Comparison of ENCODE assay signal across 1 cellular context in the genomic region with DNA sequence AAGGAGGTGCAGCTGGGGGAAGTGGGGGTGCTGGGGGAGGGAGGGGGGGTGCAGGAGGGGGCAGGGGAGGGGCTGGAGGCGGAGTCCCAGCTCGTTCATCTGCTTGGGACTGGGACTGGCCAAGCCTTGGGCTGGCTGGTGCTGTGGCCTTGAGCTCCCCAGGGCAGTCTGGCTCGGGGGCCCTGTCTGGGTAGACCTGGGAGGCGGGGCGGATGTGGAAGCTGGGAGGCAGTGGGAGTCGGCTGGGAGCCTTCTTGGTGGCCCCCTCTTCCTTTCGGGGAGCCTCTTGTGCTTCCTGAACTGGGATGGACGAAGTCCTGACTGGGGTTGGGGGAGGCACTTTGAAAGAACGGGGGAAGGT.
A peak's percentile ranks its signal among the peaks of the same experiment; 100 is the strongest.
TF ChIP-seq lines count a peak whose summit lies in the region.

No MANE protein-coding gene starts in this region.

TF ChIP-seq in K562, 482 proteins besides CTCF, POLR2A, EP300 and RAD21:
- TF ChIP-seq PCBP1 (IDR thresholded peaks at IDR 0.05; ENCODE audit: low read depth, low read length, poor library complexity, severe bottlenecking): peak; percentile 72
- TF ChIP-seq ZNF408 (CRISPR knock-in tag; IDR thresholded peaks at IDR 0.05; ENCODE audit: low read depth): no peak
- TF ChIP-seq ZNF740 (CRISPR knock-in tag; IDR thresholded peaks at IDR 0.05): no peak
- peak in 1 of 2 experiments; percentile 60; a peak in 2 of 4 replicates for TF ChIP-seq ZNF740 (tag; IDR thresholded peaks at IDR 0.05)
